ENCODE assay signal across 15 cellular contexts in genomic region chr16:56888806-56889205, GRCh38. TPM values are rescaled to one million over a fixed set of nuclear protein-coding genes. Genes with fewer than 3 reads are reported as not detected.
A peak's percentile ranks its signal among the peaks of the same experiment; 100 is the strongest.
DNase-seq lines count a peak whose midpoint lies in the region; ATAC-seq, FAIRE-seq and TF ChIP-seq lines count a peak whose summit lies in the region.
"Had no signal": no experiment of that assay in that cellular context is flagged by ENCODE, and none has a peak within 500 bp of the region (broad histone marks: within the 10 kb centered on the region; RNA-seq: fewer than 3 reads in every experiment).

No MANE protein-coding gene starts in this region.

- no peaks in the 10 kb centered on the region for H3K36me3 Mint-ChIP-seq in Caco-2 (ENCODE audit: insufficient read depth, unreplicated experiment)

- no peaks in the 10 kb centered on the region for H3K27me3 ChIP-seq in transverse colon
- H3K27me3 ChIP-seq in Caco-2 (replicated peaks; ENCODE audit: control insufficient read depth, insufficient read depth, low read length) = no peaks in the 10 kb centered on the region

- H3K4me1 Mint-ChIP-seq in Caco-2 (ENCODE audit: low read depth, unreplicated experiment) = no peaks in the 10 kb centered on the region

- DNase-seq in activated CD4-positive, CD25-positive, alpha-beta regulatory T cell (lab: John Stamatoyannopoulos, UW) = no peak
- DNase-seq in NOMO-1 treated with DMSO at 0.1 percent for 48 hours (lab: John Stamatoyannopoulos, UW; ENCODE audit: unreplicated experiment) = peak; percentile 88
- DNase-seq in transverse colon = peak; percentile 54
- no peak for DNase-seq in HTR-8/SVneo (ENCODE audit: insufficient read length, low spot score)
- no peak for DNase-seq in Caco-2
- DNase-seq in lower leg skin (ENCODE audit: low spot score in 2 of 2) = no peak
- DNase-seq: dermis blood vessel endothelial cell, Kasumi-1 had no signal

- WGBS in transverse colon (ENCODE audit: low coverage in 1 of 2), 2 donors = 91 to 100% methylated on average over 1 to 7 of the region's 7 CpGs
- whole genome bisulfite sequencing in lower leg skin, 2 donors = 85 to 93% methylated on average over 7 of the region's 7 CpGs

- H3K27me3 Mint-ChIP-seq in Caco-2 (ENCODE audit: insufficient read depth, unreplicated experiment) = no peaks in the 10 kb centered on the region

- intact Hi-C loops in transverse colon (cut with DNase I; ENCODE audit: low total_unique reads) = no loop called here
- intact Hi-C loops in Caco-2 (cut with micrococcal nuclease; ENCODE audit: unreplicated experiment) = loop anchor here (2.0 kb wide), 1 partner anchor 30 kb away; no protein-coding TSS in a partner anchor
- intact Hi-C loops in lower leg skin (cut with DNase I; ENCODE audit: low total_unique reads) = no loop called here

- TF ChIP-seq CTCF in transverse colon (IDR thresholded peaks at IDR 0.05) = no peak
- no peak for TF ChIP-seq CTCF in Caco-2 (IDR thresholded peaks at IDR 0.05; ENCODE audit: insufficient read depth in 1 of 2, low read depth in 1 of 2, low read length in 1 of 2, severe bottlenecking in 1 of 2, unreplicated experiment in 1 of 2)
- TF ChIP-seq CTCF in lower leg skin (IDR thresholded peaks at IDR 0.05) = no peak

- no peaks in the 10 kb centered on the region for H3K36me3 ChIP-seq in transverse colon
- no peaks in the 10 kb centered on the region for H3K36me3 ChIP-seq in Caco-2 (ENCODE audit: control insufficient read depth, insufficient read depth, low read length)

- no peak overlapping the region for H3K4me3 Mint-ChIP-seq in Caco-2 (ENCODE audit: unreplicated experiment)
- H3K4me3 Mint-ChIP-seq: T-helper 1 cell treated with Interleukin-12 subunit alpha and Interleukin-12 subunit beta and Interleukin-4 antibody, amounts not matched to agents 30 μg/mL and 1 μg/mL, for 36 hours had no signal

- POLR2A ChIA-PET in Caco-2 (lab: Charles Lee) = no interaction called here

- no peak for FAIRE-seq in HTR-8/SVneo (lab: Jason Lieb, UNC)

- BruUV-seq in Caco-2 (replicated peaks; lab: Mats Ljungman, UMichigan) = no TSS peak

- TF ChIP-seq POLR2A in transverse colon (IDR thresholded peaks at IDR 0.05) (no peak), lower leg skin (IDR thresholded peaks at IDR 0.05) (no peak)

- no peak overlapping the region for H3K4me3 ChIP-seq in transverse colon
- no peak overlapping the region for H3K4me3 ChIP-seq in Caco-2 (ENCODE audit: low read depth, low read length)
- H3K4me3 ChIP-seq in lower leg skin (ENCODE audit: low read depth, poor library complexity, severe bottlenecking) = no peak overlapping the region

- H3K9me3 ChIP-seq in transverse colon (no peaks in the 10 kb centered on the region), Caco-2 (no peaks in the 10 kb centered on the region)

- peak; percentile 20 to 25 for ATAC-seq in activated CD4-positive, CD25-positive, alpha-beta regulatory T cell treated with anti-CD3 and anti-CD28 coated beads, Interleukin-2, amount 50 U/mL, for 24 hours
- peak; percentile 73 for ATAC-seq in HG02642 (IDR thresholded peaks at IDR 0.05; ENCODE audit: poor library complexity, unreplicated experiment)

- no peak overlapping the region for H3K27ac ChIP-seq in transverse colon
- H3K27ac ChIP-seq: 22Rv1 had no signal

- CTCF ChIA-PET in Caco-2 (lab: Charles Lee) = no interaction called here

- in situ Hi-C loops in transverse colon (cut with MboI; ENCODE audit: low pct_ligation_motif_present in 1 of 4, low pct_unique_long_range_greater_than_20kb in 1 of 4, low sequenced_read_pairs in 3 of 4) = no loop called here

- no peak overlapping the region for H3K27ac Mint-ChIP-seq in Caco-2 (ENCODE audit: unreplicated experiment)
- H3K27ac Mint-ChIP-seq: T-helper 1 cell treated with Interleukin-12 subunit alpha and Interleukin-12 subunit beta and Interleukin-4 antibody, amounts not matched to agents 30 μg/mL and 1 μg/mL, for 36 hours had no signal

- H3K9me3 Mint-ChIP-seq in Caco-2 (ENCODE audit: unreplicated experiment) = no peaks in the 10 kb centered on the region
- H3K9me3 Mint-ChIP-seq: T-helper 1 cell treated with Interleukin-12 subunit alpha and Interleukin-12 subunit beta and Interleukin-4 antibody, amounts not matched to agents 30 μg/mL and 1 μg/mL, for 36 hours had no signal

- H3K4me1 ChIP-seq in transverse colon (no peaks in the 10 kb centered on the region), Caco-2 (peaks cover 5% of the 10 kb centered on the region; the same call in 1 of the 2 replicates)

- no peak for TF ChIP-seq EP300 in transverse colon (IDR thresholded peaks at IDR 0.05; ENCODE audit: low read depth)

RNA-seq across cellular contexts. Expression of gene SLC12A3, which starts 23.8 kb away (rescaled TPM):
- total RNA-seq in transverse colon (not detected), Caco-2 (2022) (0.67 and 0.73 TPM in 2 replicates), lower leg skin (not detected)
- total RNA-seq: activated CD8-positive, alpha-beta memory T cell treated with anti-CD3 and anti-CD28 coated beads for 36 hours; dermis blood vessel endothelial cell; glomerular endothelial cell; NCI-H460 had no signal

RNA-seq across cellular contexts. Expression of gene HERPUD1, which starts 43.1 kb away (rescaled TPM):
- 100 to 1,000 TPM in 3 of 4 donors, 10 to 100 TPM in 1; 64.1 to 335 (median 186) TPM for total RNA-seq in transverse colon
- 240 and 296 TPM in 2 replicates for total RNA-seq in Caco-2 (2022)
- total RNA-seq in lower leg skin = 100 to 1,000 TPM; 136 to 165 (median 158) TPM

Comparison
In these comparisons a context has a peak if more than half of its experiments do, and no peak if none do; other contexts are left out.
1. DNase-seq: peak in NOMO-1 treated with DMSO at 0.1 percent for 48 hours (single experiment) and transverse colon (single experiment); none in activated CD4-positive, CD25-positive, alpha-beta regulatory T cell (0 of 4), HTR-8/SVneo (single experiment), Caco-2 (0 of 2) and lower leg skin (0 of 2).